In genomic region chr5:74272019-74272775, GRCh38 we compare ENCODE assay signal across 13 cellular contexts.
DNase-seq lines count a peak whose midpoint lies in the region; ATAC-seq and TF ChIP-seq lines count a peak whose summit lies in the region.
"Had no signal": no experiment of that assay in that cellular context is flagged by ENCODE, and none has a peak within 500 bp of the region (broad histone marks: within the 10 kb centered on the region; RNA-seq: fewer than 3 reads in every experiment).

No MANE protein-coding gene starts in this region.

- no peak overlapping the region for H4K12ac ChIP-seq in trophoblast cell (ENCODE audit: low read depth, low read length)

- peak overlapping the region; percentile 84 for H2BK12ac ChIP-seq in trophoblast cell (ENCODE audit: low read length)

- POLR2A ChIA-PET in HEK293T (lab: Yijun Ruan, JAX) = no interaction called here

- no peak overlapping the region for H3K18ac ChIP-seq in trophoblast cell (ENCODE audit: low read length)

- H3K4me3 Mint-ChIP-seq in GM23338 = no peak overlapping the region
- no peak overlapping the region for H3K4me3 Mint-ChIP-seq in CD14-positive monocyte
- no peak overlapping the region for H3K4me3 Mint-ChIP-seq in activated naive CD4-positive, alpha-beta T cell treated with anti-CD3 and anti-CD28 coated beads, Interleukin-2, amount 10 ng/mL, durations not matched to agents 7 days and 5 days
- H3K4me3 Mint-ChIP-seq: activated T-helper 17 cell treated with anti-CD3 and anti-CD28 coated beads, Interleukin-2, amount 50 U/mL, for 72 hours; stimulated activated effector memory CD8-positive, alpha-beta T cell treated with anti-CD3 and anti-CD28 coated beads, Interleukin-12 subunit alpha, Interleukin-12 subunit beta, amount 100 ng/mL, for 72 hours had no signal

- CTCF ChIA-PET in HEK293T (lab: Yijun Ruan, JAX) = no interaction called here
- CTCF ChIA-PET in activated naive CD4-positive, alpha-beta T cell treated with anti-CD3 and anti-CD28 coated beads, Interleukin-2, amount 10 ng/mL, durations not matched to agents 7 days and 5 days (lab: Charles Lee) = no interaction called here

- WGBS in trophoblast cell (ENCODE audit: extremely low coverage, insufficient coverage, insufficient read length) = no CpG with 5 or more reads among the region's 2 CpGs

- H4K20me1 ChIP-seq in GM23338 (replicated peaks; ENCODE audit: insufficient read depth) = no peaks in the 10 kb centered on the region

- H2BK5ac ChIP-seq in trophoblast cell (ENCODE audit: low read depth, low read length, poor library complexity) = peak overlapping the region; percentile 97

- 0 out of 2 replicates have a peak, but pooled peaks cover 3% of the 10 kb centered on the region for H3K4me1 ChIP-seq in GM23338 (ENCODE audit: insufficient read depth)
- H3K4me1 ChIP-seq in trophoblast cell (ENCODE audit: control insufficient read depth in 1 of 2, insufficient read depth in 2 of 2, low read length in 2 of 2) = peaks cover 2 to 5% of the 10 kb centered on the region in 2 experiments

- H3K27me3 ChIP-seq in GM23338 (ENCODE audit: insufficient read depth) (no peaks in the 10 kb centered on the region), trophoblast cell (ENCODE audit: insufficient read depth, low read length) (no peaks in the 10 kb centered on the region)

- peak overlapping the region; percentile 69 for H4K8ac ChIP-seq in trophoblast cell (ENCODE audit: low read depth, low read length)

- H3K9me3 ChIP-seq in trophoblast cell (ENCODE audit: insufficient read depth, low read depth, low read length) = no peaks in the 10 kb centered on the region

- TF ChIP-seq CTCF in GM23338 (conservative IDR thresholded peaks at IDR 0.05; ENCODE audit: low read depth in 2 of 2) = no peak
- no peak for TF ChIP-seq CTCF in foreskin fibroblast (IDR thresholded peaks at IDR 0.05; ENCODE audit: low read depth, low read length)
- TF ChIP-seq CTCF in CD14-positive monocyte (IDR thresholded peaks at IDR 0.05) = no peak

- H3F3A ChIP-seq in GM23338 (replicated peaks; ENCODE audit: low read depth) = no peaks in the 10 kb centered on the region

- no peak overlapping the region for H3K23ac ChIP-seq in trophoblast cell (ENCODE audit: low read length)

- peak overlapping the region; percentile 63 for H4K91ac ChIP-seq in trophoblast cell (ENCODE audit: low read depth, low read length)

- no peak overlapping the region for H2AK5ac ChIP-seq in trophoblast cell (ENCODE audit: low read length)

- no peak overlapping the region for H3K4me3 ChIP-seq in GM23338
- H3K4me3 ChIP-seq in foreskin fibroblast (ENCODE audit: low read depth in 1 of 2, low read length in 2 of 2) = no peak overlapping the region
- H3K4me3 ChIP-seq in trophoblast cell (ENCODE audit: low read depth, low read length) = no peak overlapping the region

- H3K9ac ChIP-seq in trophoblast cell (ENCODE audit: low read length) = no peak overlapping the region

- peak overlapping the region; percentile 70 for H2BK120ac ChIP-seq in trophoblast cell (ENCODE audit: insufficient read depth, low read length, poor library complexity)

- H3K14ac ChIP-seq in trophoblast cell (ENCODE audit: low read length) = peak overlapping the region; percentile 75

- in situ Hi-C loops in SK-MEL-5 (cut with HindIII; ENCODE audit: low pct_unique_long_range_greater_than_20kb, low sequenced_read_pairs) = no loop called here

- H2AFZ ChIP-seq in GM23338 (no peak overlapping the region), trophoblast cell (ENCODE audit: insufficient read depth, low read length, poor library complexity) (no peak overlapping the region)

- ATAC-seq in GM23338 (peak; percentile 78), HG02763 (IDR thresholded peaks at IDR 0.05; ENCODE audit: unreplicated experiment) (no peak)
- ATAC-seq: activated CD4-positive, CD25-positive, alpha-beta regulatory T cell treated with anti-CD3 and anti-CD28 coated beads, Interleukin-2, amount 50 U/mL, for 24 hours; activated T-helper 17 cell treated with anti-CD3 and anti-CD28 coated beads, Interleukin-2, amount 50 U/mL, for 72 hours; left cardiac atrium; stimulated activated effector memory CD8-positive, alpha-beta T cell treated with anti-CD3 and anti-CD28 coated beads, Interleukin-12 subunit alpha, Interleukin-12 subunit beta, amount 100 ng/mL, for 72 hours had no signal

- H3K36me3 Mint-ChIP-seq in GM23338 (ENCODE audit: low read depth) (no peaks in the 10 kb centered on the region), CD14-positive monocyte (peaks cover 0 to 5% of the 10 kb centered on the region in 2 donors)
- H3K36me3 Mint-ChIP-seq in activated naive CD4-positive, alpha-beta T cell treated with anti-CD3 and anti-CD28 coated beads, Interleukin-2, amount 10 ng/mL, durations not matched to agents 7 days and 5 days = no peaks in the 10 kb centered on the region
- H3K36me3 Mint-ChIP-seq: stimulated activated effector memory CD8-positive, alpha-beta T cell treated with anti-CD3 and anti-CD28 coated beads, Interleukin-12 subunit alpha, Interleukin-12 subunit beta, amount 100 ng/mL, for 72 hours had no signal

- H3K27me3 Mint-ChIP-seq in GM23338 (ENCODE audit: insufficient read depth, low read depth, poor library complexity) = peaks cover 2% of the 10 kb centered on the region
- peaks cover 0 to 7% (median 0%) of the 10 kb centered on the region in 3 donors for H3K27me3 Mint-ChIP-seq in CD14-positive monocyte (ENCODE audit: low read depth in 3 of 3)
- H3K27me3 Mint-ChIP-seq in activated naive CD4-positive, alpha-beta T cell treated with anti-CD3 and anti-CD28 coated beads, Interleukin-2, amount 10 ng/mL, durations not matched to agents 7 days and 5 days = no peaks in the 10 kb centered on the region

- peak; percentile 80 for DNase-seq in GM23338 (ENCODE audit: low spot score)
- peak; percentile 17 for DNase-seq in SK-MEL-5 (ENCODE audit: low read depth, low spot score)
- DNase-seq in foreskin fibroblast = peak; percentile 34 to 70
- peak in 1 of 2 donors; percentile 43 for DNase-seq in trophoblast cell
- DNase-seq in HEK293T (ENCODE audit: extremely low spot score) = no peak
- DNase-seq in CD14-positive monocyte (ENCODE audit: low spot score) = no peak
- DNase-seq in activated naive CD4-positive, alpha-beta T cell treated with anti-CD3 and anti-CD28 coated beads, Interleukin-2, amount 10 ng/mL, durations not matched to agents 7 days and 5 days = no peak
- DNase-seq: left cardiac atrium, NCI-H2227 treated with DMSO at 0.1 percent for 48 hours had no signal

- H3K79me2 ChIP-seq in GM23338 (replicated peaks; ENCODE audit: insufficient read depth) (no peaks in the 10 kb centered on the region), trophoblast cell (ENCODE audit: control insufficient read depth, insufficient read depth, low read length, poor library complexity) (no peaks in the 10 kb centered on the region)

- H3K27ac ChIP-seq in GM23338 (ENCODE audit: low read depth) (peak overlapping the region; percentile 47), trophoblast cell (ENCODE audit: low read depth, low read length) (peak overlapping the region; percentile 83)

- H3K36me3 ChIP-seq in GM23338 (ENCODE audit: insufficient read depth) = no peaks in the 10 kb centered on the region
- no peaks in the 10 kb centered on the region for H3K36me3 ChIP-seq in trophoblast cell (ENCODE audit: control insufficient read depth in 1 of 2, insufficient read depth in 2 of 2, low read length in 2 of 2)

- no peak overlapping the region; the same call in 1 of the 2 replicates for H3K27ac Mint-ChIP-seq in GM23338
- H3K27ac Mint-ChIP-seq in CD14-positive monocyte = no peak overlapping the region
- no peak overlapping the region for H3K27ac Mint-ChIP-seq in activated naive CD4-positive, alpha-beta T cell treated with anti-CD3 and anti-CD28 coated beads, Interleukin-2, amount 10 ng/mL, durations not matched to agents 7 days and 5 days
- H3K27ac Mint-ChIP-seq: activated T-helper 17 cell treated with anti-CD3 and anti-CD28 coated beads, Interleukin-2, amount 50 U/mL, for 72 hours; stimulated activated effector memory CD8-positive, alpha-beta T cell treated with anti-CD3 and anti-CD28 coated beads, Interleukin-12 subunit alpha, Interleukin-12 subunit beta, amount 100 ng/mL, for 72 hours had no signal

- H3K4me1 Mint-ChIP-seq in GM23338 = peaks cover 13% of the 10 kb centered on the region; the same call in 2 of the 3 replicates
- H3K4me1 Mint-ChIP-seq in CD14-positive monocyte = peaks cover 36% of the 10 kb centered on the region
- H3K4me1 Mint-ChIP-seq in activated naive CD4-positive, alpha-beta T cell treated with anti-CD3 and anti-CD28 coated beads, Interleukin-2, amount 10 ng/mL, durations not matched to agents 7 days and 5 days = no peaks in the 10 kb centered on the region
- H3K4me1 Mint-ChIP-seq: activated T-helper 17 cell treated with anti-CD3 and anti-CD28 coated beads, Interleukin-2, amount 50 U/mL, for 72 hours; stimulated activated effector memory CD8-positive, alpha-beta T cell treated with anti-CD3 and anti-CD28 coated beads, Interleukin-12 subunit alpha, Interleukin-12 subunit beta, amount 100 ng/mL, for 72 hours had no signal

- peaks cover 9% of the 10 kb centered on the region for H3K79me1 ChIP-seq in trophoblast cell (ENCODE audit: low read length)

- peaks cover 3% of the 10 kb centered on the region; the same call in 1 of the 2 replicates for H3K9me2 ChIP-seq in GM23338 (ENCODE audit: insufficient read depth)

- H3K4ac ChIP-seq in trophoblast cell (ENCODE audit: low read depth, low read length) = peak overlapping the region; percentile 50

- H3K4me2 ChIP-seq in GM23338 = 0 out of 2 replicates have a peak overlapping the region, but pooled peaks have one; percentile 6
- H3K4me2 ChIP-seq in trophoblast cell (ENCODE audit: low read length) = peak overlapping the region; percentile 17

- H3K9me3 Mint-ChIP-seq in GM23338 (no peaks in the 10 kb centered on the region), CD14-positive monocyte (no peaks in the 10 kb centered on the region)
- H3K9me3 Mint-ChIP-seq in activated naive CD4-positive, alpha-beta T cell treated with anti-CD3 and anti-CD28 coated beads, Interleukin-2, amount 10 ng/mL, durations not matched to agents 7 days and 5 days = no peaks in the 10 kb centered on the region
- H3K9me3 Mint-ChIP-seq: activated T-helper 17 cell treated with anti-CD3 and anti-CD28 coated beads, Interleukin-2, amount 50 U/mL, for 72 hours had no signal

- intact Hi-C loops in CD14-positive monocyte (cut with micrococcal nuclease) = loop anchor here in 1 of 2 donors (10.0 kb wide), 1 partner anchor 373 kb away; the partner anchor contains the start of gene ENC1

TF ChIP-seq in HEK293T, 16 proteins besides CTCF, POLR2A, EP300 and RAD21 (continues in another document):
- no peak for TF ChIP-seq ZNF384 (IDR thresholded peaks at IDR 0.05)
- TF ChIP-seq SUZ12 (IDR thresholded peaks at IDR 0.05) = no peak
- TF ChIP-seq TARDBP (IDR thresholded peaks at IDR 0.05) = no peak
- TF ChIP-seq BHLHE40 (IDR thresholded peaks at IDR 0.05; ENCODE audit: borderline replicate concordance) = no peak
- TF ChIP-seq FOXK2 (IDR thresholded peaks at IDR 0.05) = no peak
- TF ChIP-seq ELF4 (IDR thresholded peaks at IDR 0.05) = no peak
- no peak for TF ChIP-seq L3MBTL2 (conservative IDR thresholded peaks at IDR 0.05)
- TF ChIP-seq SP1 (IDR thresholded peaks at IDR 0.05) = no peak

Comparison
In these comparisons a context has a peak if more than half of its experiments do, and no peak if none do; other contexts are left out.
1. DNase-seq: peak in GM23338 (single experiment), SK-MEL-5 (single experiment) and foreskin fibroblast (2 of 2); none in HEK293T (single experiment), CD14-positive monocyte (single experiment) and activated naive CD4-positive, alpha-beta T cell treated with anti-CD3 and anti-CD28 coated beads, Interleukin-2, amount 10 ng/mL, durations not matched to agents 7 days and 5 days (single experiment).